In genomic region chr17:74633261-74633783, GRCh38 we compare ENCODE assay signal across 20 cellular contexts. TPM values are rescaled to one million over a fixed set of nuclear protein-coding genes. Genes with fewer than 3 reads are reported as not detected.
A peak's percentile ranks its signal among the peaks of the same experiment; 100 is the strongest.
DNase-seq lines count a peak whose midpoint lies in the region; ATAC-seq and TF ChIP-seq lines count a peak whose summit lies in the region.
"Had no signal": no experiment of that assay in that cellular context is flagged by ENCODE, and none has a peak within 500 bp of the region (broad histone marks: within the 10 kb centered on the region; RNA-seq: fewer than 3 reads in every experiment).

No MANE protein-coding gene starts in this region.

- intact Hi-C loops in thyroid gland (cut with DNase I): no loop called here

- H3K9me3 ChIP-seq in thyroid gland: no peaks in the 10 kb centered on the region

- H3K36me3 ChIP-seq in thyroid gland: no peaks in the 10 kb centered on the region

- no peak for TF ChIP-seq POLR2A in thyroid gland (IDR thresholded peaks at IDR 0.05)

- peak; percentile 91 for DNase-seq in DMS53 treated with DMSO at 0.1 percent for 48 hours (lab: John Stamatoyannopoulos, UW; ENCODE audit: unreplicated experiment)
- DNase-seq in NCI-H2107 treated with DMSO at 0.1 percent for 48 hours (lab: John Stamatoyannopoulos, UW; ENCODE audit: unreplicated experiment): peak; percentile 87
- DNase-seq in kidney tubule cell (ENCODE audit: low spot score): peak; percentile 38
- peak; percentile 93 to 94 for DNase-seq in thyroid gland
- no peak for DNase-seq in NCI-H226
- DNase-seq: activated CD4-positive, alpha-beta T cell treated with anti-CD3 and anti-CD28 coated beads for 1 hour; activated CD8-positive, alpha-beta T cell treated with anti-CD3 and anti-CD28 coated beads, Interleukin-2, amount 10 ng/mL, durations not matched to agents 7 days and 5 days; activated gamma-delta T cell; IMR-90; NCI-H1105 treated with DMSO at 0.1 percent for 48 hours; NCI-H2171 treated with DMSO at 0.1 percent for 48 hours; stimulated activated CD4-positive, alpha-beta T cell treated with anti-CD3 and anti-CD28 coated beads, Interleukin-2, amount 100 ng/mL, for 48 hours; stimulated activated naive B cell treated with anti-CD40 and anti-IgM and Interleukin-4, amounts not matched to agents 10 μg/mL and 1 μg/mL and 100 μg/mL, for 72 hours had no signal

- H3K27ac ChIP-seq in thyroid gland: peak overlapping the region; percentile 86 to 93 (median 92)

- H3K27me3 ChIP-seq in thyroid gland: no peaks in the 10 kb centered on the region

- H3K4me1 ChIP-seq in thyroid gland: peaks cover 70 to 75% of the 10 kb centered on the region in 2 donors

- ATAC-seq in HG02759 (IDR thresholded peaks at IDR 0.05; ENCODE audit: unreplicated experiment): no peak
- ATAC-seq in GM21825 (IDR thresholded peaks at IDR 0.05; ENCODE audit: unreplicated experiment): no peak
- ATAC-seq: activated CD8-positive, alpha-beta T cell treated with anti-CD3 and anti-CD28 coated beads, Interleukin-2, amount 10 ng/mL, durations not matched to agents 7 days and 5 days; stimulated activated naive B cell treated with anti-CD40 and anti-IgM and Interleukin-4, amounts not matched to agents 10 μg/mL and 1 μg/mL and 100 μg/mL, for 72 hours had no signal

- H3K4me3 ChIP-seq in thyroid gland (replicated peaks in 1 of 3): no peak overlapping the region

- WGBS in thyroid gland, 2 donors: 26 to 45% methylated on average over 8 to 10 of the region's 11 CpGs

- TF ChIP-seq CTCF in thyroid gland (IDR thresholded peaks at IDR 0.05): no peak

RNA-seq across cellular contexts. Expression of gene CD300E, which starts 9.8 kb away (rescaled TPM):
- total RNA-seq in thyroid gland: not detected
- total RNA-seq: activated CD8-positive, alpha-beta T cell treated with anti-CD3 and anti-CD28 coated beads, Interleukin-2, amount 10 ng/mL, durations not matched to agents 7 days and 5 days; dermis microvascular lymphatic vessel endothelial cell; endothelial cell of umbilical vein; IMR-90; myocyte; RPMI7951 had no signal

RNA-seq across cellular contexts. Expression of gene CD300LD, which starts 41.2 kb away (rescaled TPM):
- total RNA-seq in thyroid gland: not detected
- total RNA-seq: activated CD8-positive, alpha-beta T cell treated with anti-CD3 and anti-CD28 coated beads, Interleukin-2, amount 10 ng/mL, durations not matched to agents 7 days and 5 days; dermis microvascular lymphatic vessel endothelial cell; endothelial cell of umbilical vein; IMR-90; myocyte; RPMI7951; temporal lobe had no signal
